In genomic region chr1:156383023-156383422, GRCh38 we compare ENCODE assay signal across 8 cellular contexts. TPM values are rescaled to one million over a fixed set of nuclear protein-coding genes. Genes with fewer than 3 reads are reported as not detected.
A peak's percentile ranks its signal among the peaks of the same experiment; 100 is the strongest.
DNase-seq lines count a peak whose midpoint lies in the region; ATAC-seq and TF ChIP-seq lines count a peak whose summit lies in the region.

No MANE protein-coding gene starts in this region.

- no peak overlapping the region for H3K4ac ChIP-seq in neuronal stem cell (ENCODE audit: low read length)

- H3K27ac ChIP-seq in fibroblast of lung (ENCODE audit: insufficient read depth, low read length) (no peak overlapping the region), neuronal stem cell (replicated peaks; ENCODE audit: low read length) (no peak overlapping the region), testis (no peak overlapping the region)

- no peak for TF ChIP-seq POLR2A in testis (IDR thresholded peaks at IDR 0.05)

- H3K4me3 ChIP-seq in fibroblast of lung (replicated peaks in 1 of 4; ENCODE audit: control extremely low read depth in 1 of 4, insufficient read depth in 1 of 4, low read depth in 3 of 4, low read length in 4 of 4) (no peak overlapping the region), neuronal stem cell (ENCODE audit: low read length in 2 of 2) (no peak overlapping the region), testis (no peak overlapping the region)

- H3K79me1 ChIP-seq in neuronal stem cell (ENCODE audit: low read depth, low read length): no peaks in the 10 kb centered on the region

- no peak overlapping the region for H2AK5ac ChIP-seq in neuronal stem cell (ENCODE audit: low read depth, low read length)

- H4K91ac ChIP-seq in neuronal stem cell (ENCODE audit: low read depth, low read length, poor library complexity): no peak overlapping the region

- H2BK12ac ChIP-seq in neuronal stem cell (ENCODE audit: low read length): no peak overlapping the region

- H2AFZ ChIP-seq in fibroblast of lung (ENCODE audit: low read length) (no peak overlapping the region), neuronal stem cell (ENCODE audit: low read length) (no peak overlapping the region)

- H3K14ac ChIP-seq in neuronal stem cell (ENCODE audit: low read length): no peak overlapping the region

- H3K36me3 ChIP-seq in fibroblast of lung (ENCODE audit: control insufficient read depth, insufficient read depth, low read length): no peaks in the 10 kb centered on the region
- H3K36me3 ChIP-seq in neuronal stem cell (replicated peaks in 1 of 2; ENCODE audit: control insufficient read depth in 2 of 2, insufficient read depth in 2 of 2, low read length in 2 of 2): no peaks in the 10 kb centered on the region
- H3K36me3 ChIP-seq in testis (ENCODE audit: low read depth, missing control alignments): no peaks in the 10 kb centered on the region

- intact Hi-C loops in testis (cut with DNase I; ENCODE audit: low total_unique reads): no loop called here

- H3K4me2 ChIP-seq in fibroblast of lung (ENCODE audit: extremely low read depth, insufficient read depth, low read length) (no peak overlapping the region), neuronal stem cell (ENCODE audit: insufficient read depth, low read length, poor library complexity, severe bottlenecking) (no peak overlapping the region)

- peak; percentile 92 for TF ChIP-seq CTCF in GM10266 (IDR thresholded peaks at IDR 0.05; ENCODE audit: control insufficient read depth, insufficient read depth, low read depth, missing control alignments)
- peak; percentile 77 to 96 for TF ChIP-seq CTCF in fibroblast of lung (conservative IDR thresholded peaks at IDR 0.05 in 1 of 2, IDR thresholded peaks at IDR 0.05 in 1 of 2; ENCODE audit: low read depth in 1 of 2, low read length in 2 of 2)
- TF ChIP-seq CTCF in testis (IDR thresholded peaks at IDR 0.05): peak in 2 of 3 experiments; percentile 56 to 71

- H2BK5ac ChIP-seq in neuronal stem cell (ENCODE audit: low read length): no peak overlapping the region

- H3K4me3 Mint-ChIP-seq in activated T-cell treated with anti-CD3 and anti-CD28 coated beads, Interleukin-2, amount 50 U/mL, for 4 hours: no peak overlapping the region

- ATAC-seq in activated T-cell treated with anti-CD3 and anti-CD28 coated beads, Interleukin-2, amount 50 U/mL, for 4 hours: peak; percentile 88 to 92
- ATAC-seq in HG02840 (IDR thresholded peaks at IDR 0.05; ENCODE audit: low FRiP score, unreplicated experiment): no peak

- peaks cover 17% of the 10 kb centered on the region for H3K27me3 Mint-ChIP-seq in activated T-cell treated with anti-CD3 and anti-CD28 coated beads, Interleukin-2, amount 50 U/mL, for 4 hours (ENCODE audit: low read depth)

- H3K9me3 ChIP-seq in fibroblast of lung (ENCODE audit: control insufficient read depth, insufficient read depth, low read depth, low read length): no peaks in the 10 kb centered on the region
- H3K9me3 ChIP-seq in neuronal stem cell (replicated peaks in 1 of 2; ENCODE audit: control insufficient read depth in 2 of 2, insufficient read depth in 1 of 2, low read depth in 1 of 2, low read length in 2 of 2): no peaks in the 10 kb centered on the region
- no peaks in the 10 kb centered on the region for H3K9me3 ChIP-seq in testis

- no peaks in the 10 kb centered on the region for H3K4me1 ChIP-seq in fibroblast of lung (ENCODE audit: control insufficient read depth, extremely low read depth, insufficient read depth, low read length)
- H3K4me1 ChIP-seq in neuronal stem cell (ENCODE audit: control insufficient read depth in 2 of 2, insufficient read depth in 1 of 2, low read depth in 1 of 2, low read length in 2 of 2): peaks cover 5 to 10% of the 10 kb centered on the region in 2 donors
- H3K4me1 ChIP-seq in testis: no peaks in the 10 kb centered on the region

- no peaks in the 10 kb centered on the region for H3K36me3 Mint-ChIP-seq in activated T-cell treated with anti-CD3 and anti-CD28 coated beads, Interleukin-2, amount 50 U/mL, for 4 hours (ENCODE audit: insufficient read depth)

- DNase-seq in GM10266 (ENCODE audit: extremely low spot score) (peak; percentile 88), HuH-7.5 (ENCODE audit: low spot score) (peak; percentile 90), OCI-M1 (lab: John Stamatoyannopoulos, UW) (peak; percentile 78), fibroblast of lung (ENCODE audit: low read depth in 2 of 2) (peak; percentile 43 to 47), neuronal stem cell (ENCODE audit: low spot score) (peak; percentile 65), testis (peak; percentile 72)
- DNase-seq in activated T-cell treated with anti-CD3 and anti-CD28 coated beads, Interleukin-2, amount 50 U/mL, for 4 hours: peak; percentile 54

- whole genome bisulfite sequencing in neuronal stem cell (ENCODE audit: extremely low coverage in 2 of 2, insufficient read length in 2 of 2, insufficient replicate concordance in 1 of 2), 2 donors: no CpG with 5 or more reads among the region's 9 CpGs
- WGBS in testis, 2 donors: 59 to 72% methylated on average over 8 to 9 of the region's 9 CpGs

- H2BK120ac ChIP-seq in neuronal stem cell (ENCODE audit: low read depth, low read length): no peak overlapping the region

- H3K18ac ChIP-seq in neuronal stem cell (ENCODE audit: low read length): no peak overlapping the region

- peaks cover 6% of the 10 kb centered on the region for H3K4me1 Mint-ChIP-seq in activated T-cell treated with anti-CD3 and anti-CD28 coated beads, Interleukin-2, amount 50 U/mL, for 4 hours (ENCODE audit: low read depth)

- H3K23ac ChIP-seq in neuronal stem cell (ENCODE audit: low read depth, low read length, poor library complexity): peak overlapping the region; percentile 65

- no peak overlapping the region for H2BK15ac ChIP-seq in neuronal stem cell (ENCODE audit: low read length)

- peaks cover 16% of the 10 kb centered on the region for H3K27me3 ChIP-seq in fibroblast of lung (ENCODE audit: control insufficient read depth, insufficient read depth, low read length)
- H3K27me3 ChIP-seq in neuronal stem cell (ENCODE audit: control insufficient read depth in 3 of 3, insufficient read depth in 3 of 3, low read depth in 1 of 3, low read length in 3 of 3): peaks cover 7 to 72% (median 44%) of the 10 kb centered on the region in 3 experiments
- no peaks in the 10 kb centered on the region for H3K27me3 ChIP-seq in testis

- H4K20me1 ChIP-seq in fibroblast of lung (ENCODE audit: control insufficient read depth, extremely low read depth, insufficient read depth, low read length): no peaks in the 10 kb centered on the region

- no peaks in the 10 kb centered on the region for H3K79me2 ChIP-seq in fibroblast of lung (ENCODE audit: control insufficient read depth, insufficient read depth, low read length)

- no peaks in the 10 kb centered on the region for H3K9me3 Mint-ChIP-seq in activated T-cell treated with anti-CD3 and anti-CD28 coated beads, Interleukin-2, amount 50 U/mL, for 4 hours

- no peak overlapping the region for H4K8ac ChIP-seq in neuronal stem cell (ENCODE audit: low read depth, low read length)

- H3K9ac ChIP-seq in fibroblast of lung (ENCODE audit: insufficient read depth, low read length) (no peak overlapping the region), neuronal stem cell (ENCODE audit: low read depth, low read length, poor library complexity) (no peak overlapping the region)

RNA-seq across cellular contexts. Expression of gene RHBG, which starts 14.0 kb away (rescaled TPM):
- not detected for total RNA-seq in activated T-cell treated with anti-CD3 and anti-CD28 coated beads, Interleukin-2, amount 50 U/mL, for 4 hours
- total RNA-seq in fibroblast of lung (not detected in 2 replicates), testis (1 to 10 TPM; 2.0 TPM)
- polyA plus RNA-seq in fibroblast of lung (not detected in 2 replicates), testis (ENCODE audit: insufficient read depth, low read depth, low replicate concordance) (3.3 TPM)
- not detected in 2 replicates for polyA plus RNA-seq in fibroblast of lung (2012)
- not detected in 2 replicates for polyA minus RNA-seq in fibroblast of lung (ENCODE audit: low replicate concordance)
- 0.03 TPM for polyA plus RNA-seq in neuronal stem cell (2013, experiment 1 of 2)
- polyA plus RNA-seq in neuronal stem cell (2013, experiment 2 of 2): 0.03 TPM

RNA-seq across cellular contexts. Expression of gene TSACC, which starts 44.7 kb away (rescaled TPM):
- under 1 TPM in 2 of 3 donors, not detected in 1; 0.37 to 0.43 TPM for total RNA-seq in activated T-cell treated with anti-CD3 and anti-CD28 coated beads, Interleukin-2, amount 50 U/mL, for 4 hours
- 0.50 TPM in 1 of 2 replicates, not detected in the other for total RNA-seq in fibroblast of lung
- polyA plus RNA-seq in fibroblast of lung: 0.50 and 0.54 TPM in 2 replicates
- polyA plus RNA-seq in fibroblast of lung (2012): 0.48 and 0.61 TPM in 2 replicates
- not detected in 2 replicates for polyA minus RNA-seq in fibroblast of lung (ENCODE audit: low replicate concordance)
- 0.52 TPM for polyA plus RNA-seq in neuronal stem cell (2013, experiment 1 of 2)
- 0.66 TPM for polyA plus RNA-seq in neuronal stem cell (2013, experiment 2 of 2)
- total RNA-seq in testis: 100 to 1,000 TPM; 354 to 748 TPM
- polyA plus RNA-seq in testis (ENCODE audit: insufficient read depth, low read depth, low replicate concordance): 1,814 TPM

RNA-seq across cellular contexts. Expression of gene CCT3, which starts 44.9 kb away (rescaled TPM):
- 100 to 1,000 TPM; 694 to 815 (median 725) TPM for total RNA-seq in activated T-cell treated with anti-CD3 and anti-CD28 coated beads, Interleukin-2, amount 50 U/mL, for 4 hours
- total RNA-seq in fibroblast of lung (391 and 397 TPM in 2 replicates), testis (100 to 1,000 TPM; 192 to 203 TPM)
- polyA plus RNA-seq in fibroblast of lung (251 and 407 TPM in 2 replicates), testis (ENCODE audit: insufficient read depth, low read depth, low replicate concordance) (302 TPM)
- polyA plus RNA-seq in fibroblast of lung (2012): 173 and 269 TPM in 2 replicates
- polyA minus RNA-seq in fibroblast of lung (ENCODE audit: low replicate concordance): 108 and 132 TPM in 2 replicates
- polyA plus RNA-seq in neuronal stem cell (2013, experiment 1 of 2): 153 TPM
- 152 TPM for polyA plus RNA-seq in neuronal stem cell (2013, experiment 2 of 2)

Comparison
In these comparisons a context has a peak if more than half of its experiments do, and no peak if none do; other contexts are left out.
1. RNA of gene TSACC, which starts 44.7 kb away (total RNA-seq): 354 to 748 TPM in testis; 0.50 TPM in fibroblast of lung and 0.37 to 0.43 TPM in activated T-cell treated with anti-CD3 and anti-CD28 coated beads, Interleukin-2, amount 50 U/mL, for 4 hours; every median in the first group is over 100 times any median in the second.
2. Peak in every context shown above with its lines, with median percentiles within 50 percentile points of each other: DNase-seq and CTCF ChIP-seq.